In the genomic region with DNA sequence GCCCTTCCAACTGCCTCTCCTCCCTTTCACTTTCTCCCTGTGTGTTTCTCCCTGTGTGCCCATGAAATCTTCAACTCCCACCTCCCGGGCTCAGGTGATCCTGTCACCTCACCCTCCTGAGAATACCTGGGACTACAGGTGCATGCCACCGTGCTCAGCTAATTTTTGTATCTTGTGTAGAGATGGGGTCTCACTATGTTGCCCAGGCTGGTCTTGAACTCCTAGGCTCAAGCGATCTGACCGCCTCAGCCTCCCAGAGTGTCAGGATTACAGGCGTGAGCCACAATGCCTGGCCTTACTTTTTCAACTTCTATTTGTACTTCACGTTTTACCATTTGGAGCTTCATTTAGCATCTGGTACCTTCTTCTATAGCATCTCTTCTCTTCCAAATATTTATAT, we compare ENCODE assay signal across 21 cellular contexts. TPM values are rescaled to one million over a fixed set of nuclear protein-coding genes. Genes with fewer than 3 reads are reported as not detected.
DNase-seq lines count a peak whose midpoint lies in the region; ATAC-seq and TF ChIP-seq lines count a peak whose summit lies in the region.
"Had no signal": no experiment of that assay in that cellular context is flagged by ENCODE, and none has a peak within 500 bp of the region (broad histone marks: within the 10 kb centered on the region; RNA-seq: fewer than 3 reads in every experiment).

No MANE protein-coding gene starts in this region.

- ATAC-seq in CD4-positive, alpha-beta T cell (ENCODE audit: poor library complexity), result no peak
- no peak for ATAC-seq in naive thymus-derived CD8-positive, alpha-beta T cell
- no peak for ATAC-seq in GM18511 (IDR thresholded peaks at IDR 0.05; ENCODE audit: unreplicated experiment)
- ATAC-seq: A549, GM23338 had no signal

- CTCF ChIA-PET in activated CD4-positive, alpha-beta T cell treated with anti-CD3 and anti-CD28 coated beads, Interleukin-2, amount 10 ng/mL, durations not matched to agents 7 days and 5 days (lab: Charles Lee), result interaction anchor here (0.8 to 2.4 kb wide), 3 partner anchors 20 to 786 kb away, joined by 3 to 5 read pairs (median 3); no protein-coding TSS in a partner anchor
- CTCF ChIA-PET in CD4-positive, alpha-beta T cell (lab: Charles Lee), result interaction anchor here (4.4 kb wide), 1 partner anchor 21 kb away, joined by 32 read pairs; no protein-coding TSS in a partner anchor

- peaks cover 14% of the 10 kb centered on the region for H3K36me3 Mint-ChIP-seq in activated CD4-positive, alpha-beta T cell treated with anti-CD3 and anti-CD28 coated beads, Interleukin-2, amount 10 ng/mL, durations not matched to agents 7 days and 5 days (ENCODE audit: low read depth)
- no peaks in the 10 kb centered on the region for H3K36me3 Mint-ChIP-seq in CD4-positive, alpha-beta T cell (ENCODE audit: low read depth)
- no peaks in the 10 kb centered on the region for H3K36me3 Mint-ChIP-seq in activated T-helper 1 cell treated with anti-CD3 and anti-CD28 coated beads, Interleukin-12 subunit alpha, Interleukin-12 subunit beta, Interleukin-2, Interleukin-4 antibody, amounts not matched to agents 30 ng/mL and 10 ng/mL and 1 ng/mL, durations not matched to agents 14 hours and 24 hours and 36 hours (ENCODE audit: low read depth)
- no peaks in the 10 kb centered on the region for H3K36me3 Mint-ChIP-seq in naive thymus-derived CD8-positive, alpha-beta T cell
- H3K36me3 Mint-ChIP-seq: CD14-positive monocyte had no signal

- no peaks in the 10 kb centered on the region for H3K9me3 ChIP-seq in CD4-positive, alpha-beta T cell (ENCODE audit: control insufficient read depth, low read length)
- H3K9me3 ChIP-seq: A549, heart right ventricle, spleen had no signal

- intact Hi-C loops in CD4-positive, alpha-beta T cell (cut with DNase I, micrococcal nuclease), result loop anchor here in 1 of 2 experiments (10.0 kb wide), 2 partner anchors 405 to 995 kb away; a partner anchor contains a TSS
- intact Hi-C loops in activated T-helper 1 cell treated with anti-CD3 and anti-CD28 coated beads, Interleukin-12 subunit alpha, Interleukin-12 subunit beta, Interleukin-2, Interleukin-4 antibody, amounts not matched to agents 30 ng/mL and 10 ng/mL and 1 ng/mL, durations not matched to agents 14 hours and 24 hours and 36 hours (cut with micrococcal nuclease), result loop anchor here (5.0 kb wide), 1 partner anchor 402 kb away; no protein-coding TSS in a partner anchor

- H3K4me1 Mint-ChIP-seq in activated CD4-positive, alpha-beta T cell treated with anti-CD3 and anti-CD28 coated beads, Interleukin-2, amount 10 ng/mL, durations not matched to agents 7 days and 5 days, result peaks cover 67% of the 10 kb centered on the region
- H3K4me1 Mint-ChIP-seq in CD4-positive, alpha-beta T cell (ENCODE audit: low read depth), result peaks cover 62% of the 10 kb centered on the region
- H3K4me1 Mint-ChIP-seq in activated T-helper 1 cell treated with anti-CD3 and anti-CD28 coated beads, Interleukin-12 subunit alpha, Interleukin-12 subunit beta, Interleukin-2, Interleukin-4 antibody, amounts not matched to agents 30 ng/mL and 10 ng/mL and 1 ng/mL, durations not matched to agents 14 hours and 24 hours and 36 hours (ENCODE audit: low read depth), result peaks cover 67% of the 10 kb centered on the region
- peaks cover 31 to 67% (median 60%) of the 10 kb centered on the region in 4 donors for H3K4me1 Mint-ChIP-seq in naive thymus-derived CD8-positive, alpha-beta T cell

- peak overlapping the region; percentile 69 for H3K27ac ChIP-seq in CD4-positive, alpha-beta T cell (ENCODE audit: low read depth, low read length)
- H3K27ac ChIP-seq: A549, SK-N-MC had no signal

- H3K9me3 Mint-ChIP-seq in activated CD4-positive, alpha-beta T cell treated with anti-CD3 and anti-CD28 coated beads, Interleukin-2, amount 10 ng/mL, durations not matched to agents 7 days and 5 days, result no peaks in the 10 kb centered on the region
- H3K9me3 Mint-ChIP-seq in CD4-positive, alpha-beta T cell, result no peaks in the 10 kb centered on the region
- H3K9me3 Mint-ChIP-seq in activated T-helper 1 cell treated with anti-CD3 and anti-CD28 coated beads, Interleukin-12 subunit alpha, Interleukin-12 subunit beta, Interleukin-2, Interleukin-4 antibody, amounts not matched to agents 30 ng/mL and 10 ng/mL and 1 ng/mL, durations not matched to agents 14 hours and 24 hours and 36 hours, result no peaks in the 10 kb centered on the region
- H3K9me3 Mint-ChIP-seq in naive thymus-derived CD8-positive, alpha-beta T cell, result no peaks in the 10 kb centered on the region
- H3K9me3 Mint-ChIP-seq: GM23338 had no signal

- TF ChIP-seq CTCF in CD4-positive, alpha-beta T cell (IDR thresholded peaks at IDR 0.05), result no peak

- H3K27me3 ChIP-seq in CD4-positive, alpha-beta T cell (ENCODE audit: control insufficient read depth, insufficient read depth, low read length), result no peaks in the 10 kb centered on the region

- peaks cover 16% of the 10 kb centered on the region for H3K27me3 Mint-ChIP-seq in activated CD4-positive, alpha-beta T cell treated with anti-CD3 and anti-CD28 coated beads, Interleukin-2, amount 10 ng/mL, durations not matched to agents 7 days and 5 days
- H3K27me3 Mint-ChIP-seq in CD4-positive, alpha-beta T cell, result peaks cover 4% of the 10 kb centered on the region
- H3K27me3 Mint-ChIP-seq in activated T-helper 1 cell treated with anti-CD3 and anti-CD28 coated beads, Interleukin-12 subunit alpha, Interleukin-12 subunit beta, Interleukin-2, Interleukin-4 antibody, amounts not matched to agents 30 ng/mL and 10 ng/mL and 1 ng/mL, durations not matched to agents 14 hours and 24 hours and 36 hours (ENCODE audit: insufficient read depth), result peaks cover 10% of the 10 kb centered on the region
- H3K27me3 Mint-ChIP-seq in naive thymus-derived CD8-positive, alpha-beta T cell, result peaks cover 0 to 11% (median 3%) of the 10 kb centered on the region in 5 donors

- H3K27ac Mint-ChIP-seq in activated CD4-positive, alpha-beta T cell treated with anti-CD3 and anti-CD28 coated beads, Interleukin-2, amount 10 ng/mL, durations not matched to agents 7 days and 5 days, result peak overlapping the region; percentile 96
- peak overlapping the region; percentile 93 for H3K27ac Mint-ChIP-seq in CD4-positive, alpha-beta T cell
- H3K27ac Mint-ChIP-seq in activated T-helper 1 cell treated with anti-CD3 and anti-CD28 coated beads, Interleukin-12 subunit alpha, Interleukin-12 subunit beta, Interleukin-2, Interleukin-4 antibody, amounts not matched to agents 30 ng/mL and 10 ng/mL and 1 ng/mL, durations not matched to agents 14 hours and 24 hours and 36 hours, result peak overlapping the region; percentile 63
- peak overlapping the region; percentile 40 to 98 (median 92) for H3K27ac Mint-ChIP-seq in naive thymus-derived CD8-positive, alpha-beta T cell
- H3K27ac Mint-ChIP-seq: GM23338 had no signal

- no peak for DNase-seq in activated CD4-positive, alpha-beta T cell treated with anti-CD3 and anti-CD28 coated beads, Interleukin-2, amount 10 ng/mL, durations not matched to agents 7 days and 5 days
- DNase-seq in activated CD4-positive, alpha-beta T cell treated with anti-CD3 and anti-CD28 coated beads, Interleukin-2, amount 50 U/mL, for 48 hours, result no peak
- DNase-seq in CD4-positive, alpha-beta T cell, result no peak
- no peak for DNase-seq in activated T-helper 1 cell treated with anti-CD3 and anti-CD28 coated beads, Interleukin-12 subunit alpha, Interleukin-12 subunit beta, Interleukin-2, Interleukin-4 antibody, amounts not matched to agents 30 ng/mL and 10 ng/mL and 1 ng/mL, durations not matched to agents 14 hours and 24 hours and 36 hours (ENCODE audit: low spot score)
- DNase-seq in naive thymus-derived CD8-positive, alpha-beta T cell, result no peak
- no peak for DNase-seq in C1 segment of cervical spinal cord (lab: John Stamatoyannopoulos, UW)
- no peak for DNase-seq in CD1c-positive myeloid dendritic cell (ENCODE audit: extremely low spot score)
- DNase-seq: anterior cingulate cortex, caudate nucleus, heart right ventricle, IMR-90, NCI-H1417, NCI-H510A treated with DMSO at 0.1 percent for 48 hours, occipital lobe, spleen, substantia nigra had no signal

- POLR2A ChIA-PET in activated CD4-positive, alpha-beta T cell treated with anti-CD3 and anti-CD28 coated beads, Interleukin-2, amount 10 ng/mL, durations not matched to agents 7 days and 5 days (lab: Charles Lee), result no interaction called here
- POLR2A ChIA-PET in CD4-positive, alpha-beta T cell (lab: Charles Lee), result interaction anchor here (0.7 to 5.3 kb wide), 12 partner anchors 10 to 612 kb away, joined by 3 to 41 read pairs (median 10); a partner anchor contains a TSS
- POLR2A ChIA-PET in naive thymus-derived CD8-positive, alpha-beta T cell (lab: Charles Lee), result interaction anchor here (0.8 to 4.1 kb wide), 7 partner anchors 13 to 612 kb away, joined by 3 to 48 read pairs (median 9); a partner anchor contains a TSS

- peak overlapping the region; percentile 59 for H3K4me3 Mint-ChIP-seq in activated CD4-positive, alpha-beta T cell treated with anti-CD3 and anti-CD28 coated beads, Interleukin-2, amount 10 ng/mL, durations not matched to agents 7 days and 5 days
- H3K4me3 Mint-ChIP-seq in CD4-positive, alpha-beta T cell, result peak overlapping the region; percentile 67
- H3K4me3 Mint-ChIP-seq in activated T-helper 1 cell treated with anti-CD3 and anti-CD28 coated beads, Interleukin-12 subunit alpha, Interleukin-12 subunit beta, Interleukin-2, Interleukin-4 antibody, amounts not matched to agents 30 ng/mL and 10 ng/mL and 1 ng/mL, durations not matched to agents 14 hours and 24 hours and 36 hours, result peak overlapping the region; percentile 44
- H3K4me3 Mint-ChIP-seq in naive thymus-derived CD8-positive, alpha-beta T cell, result peak overlapping the region; percentile 72 to 87 (median 83)
- H3K4me3 Mint-ChIP-seq: GM23338 had no signal

RNA-seq across cellular contexts. Expression of a gene that starts 24.9 kb away (rescaled TPM):
- under 1 TPM; 0.15 to 0.20 TPM for total RNA-seq in activated CD4-positive, alpha-beta T cell treated with anti-CD3 and anti-CD28 coated beads, Interleukin-2, amount 10 ng/mL, durations not matched to agents 7 days and 5 days
- under 1 TPM; 0.19 to 0.34 TPM for total RNA-seq in CD4-positive, alpha-beta T cell
- total RNA-seq in activated T-helper 1 cell treated with anti-CD3 and anti-CD28 coated beads, Interleukin-12 subunit alpha, Interleukin-12 subunit beta, Interleukin-2, Interleukin-4 antibody, amounts not matched to agents 30 ng/mL and 10 ng/mL and 1 ng/mL, durations not matched to agents 14 hours and 24 hours and 36 hours, result not detected in 2 replicates
- under 1 TPM in 1 of 2 experiments, not detected in 1; 0.33 TPM for total RNA-seq in naive thymus-derived CD8-positive, alpha-beta T cell
- 1 to 10 TPM in 1 of 3 donors, not detected in 2; 2.4 TPM for polyA plus RNA-seq in naive thymus-derived CD8-positive, alpha-beta T cell
